8 cellular contexts compared by ENCODE assay signal in the genomic region with DNA sequence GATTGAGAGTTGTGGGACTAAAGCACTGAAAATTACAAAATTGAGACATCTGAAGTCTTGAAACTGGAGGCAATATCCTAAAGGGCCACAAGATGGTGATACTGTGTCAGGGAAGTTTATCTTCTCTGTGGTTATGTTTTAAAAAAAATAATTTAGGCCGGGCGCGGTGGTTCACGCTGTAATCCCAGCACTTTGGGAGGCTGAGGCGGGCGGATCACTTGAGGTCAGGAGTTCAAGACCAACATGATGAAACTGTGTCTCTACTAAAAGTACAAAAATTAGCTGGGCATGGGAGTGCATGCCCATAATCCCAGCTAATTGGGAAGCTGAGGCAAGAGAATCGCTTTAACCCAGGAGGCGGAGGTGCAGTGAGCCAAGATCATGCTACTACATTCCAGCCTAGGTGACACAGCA. TPM values are rescaled to one million over a fixed set of nuclear protein-coding genes. Genes with fewer than 3 reads are reported as not detected.
DNase-seq lines count a peak whose midpoint lies in the region; ATAC-seq, FAIRE-seq and TF ChIP-seq lines count a peak whose summit lies in the region.

No MANE protein-coding gene starts in this region.

- no peak overlapping the region for H3K4me3 ChIP-seq in bronchial epithelial cell (ENCODE audit: low read depth, low read length)

- H3K36me3 ChIP-seq in bronchial epithelial cell (ENCODE audit: control insufficient read depth, insufficient read depth, low read length), result no peaks in the 10 kb centered on the region

- peak overlapping the region; percentile 47 for H3K27ac Mint-ChIP-seq in stimulated activated naive B cell treated with anti-CD40 and anti-IgM and Interleukin-4, amounts not matched to agents 10 μg/mL and 1 μg/mL and 100 μg/mL, for 72 hours

- no peaks in the 10 kb centered on the region for H3K27me3 Mint-ChIP-seq in stimulated activated naive B cell treated with anti-CD40 and anti-IgM and Interleukin-4, amounts not matched to agents 10 μg/mL and 1 μg/mL and 100 μg/mL, for 72 hours

- TF ChIP-seq CTCF in bronchial epithelial cell (IDR thresholded peaks at IDR 0.05; ENCODE audit: insufficient read depth, low read length, severe bottlenecking), result peak; percentile 35

- H3K4me3 Mint-ChIP-seq in stimulated activated naive B cell treated with anti-CD40 and anti-IgM and Interleukin-4, amounts not matched to agents 10 μg/mL and 1 μg/mL and 100 μg/mL, for 72 hours, result peak overlapping the region in 1 of 2 donors; percentile 22

- FAIRE-seq in bronchial epithelial cell (lab: Jason Lieb, UNC), result no peak

- H3K36me3 Mint-ChIP-seq in stimulated activated naive B cell treated with anti-CD40 and anti-IgM and Interleukin-4, amounts not matched to agents 10 μg/mL and 1 μg/mL and 100 μg/mL, for 72 hours, result peaks cover 8 to 17% of the 10 kb centered on the region in 2 donors

- DNase-seq in ELF-1 (ENCODE audit: low read depth, low spot score) (peak; percentile 20), HS-27A (ENCODE audit: low read depth) (peak; percentile 20), RPMI8226 (peak; percentile 55), bronchial epithelial cell (ENCODE audit: low read depth) (peak; percentile 63), kidney tubule cell (ENCODE audit: low spot score) (peak; percentile 64)
- no peak for DNase-seq in stimulated activated naive B cell treated with anti-CD40 and anti-IgM and Interleukin-4, amounts not matched to agents 10 μg/mL and 1 μg/mL and 100 μg/mL, for 72 hours

- peaks cover 2 to 4% of the 10 kb centered on the region in 2 donors for H3K4me1 Mint-ChIP-seq in stimulated activated naive B cell treated with anti-CD40 and anti-IgM and Interleukin-4, amounts not matched to agents 10 μg/mL and 1 μg/mL and 100 μg/mL, for 72 hours

- no peaks in the 10 kb centered on the region for H3K9me3 Mint-ChIP-seq in stimulated activated naive B cell treated with anti-CD40 and anti-IgM and Interleukin-4, amounts not matched to agents 10 μg/mL and 1 μg/mL and 100 μg/mL, for 72 hours

- ATAC-seq in GM21367 (IDR thresholded peaks at IDR 0.05; ENCODE audit: unreplicated experiment), result peak; percentile 70
- peak; percentile 60 to 65 for ATAC-seq in stimulated activated naive B cell treated with anti-CD40 and anti-IgM and Interleukin-4, amounts not matched to agents 10 μg/mL and 1 μg/mL and 100 μg/mL, for 72 hours (replicated peaks)
- no peak for ATAC-seq in GM21526 (IDR thresholded peaks at IDR 0.05; ENCODE audit: low FRiP score, unreplicated experiment)

- no peaks in the 10 kb centered on the region for H3K27me3 ChIP-seq in bronchial epithelial cell (ENCODE audit: control insufficient read depth, insufficient read depth, low read length)

RNA-seq across cellular contexts. Expression of a gene that starts 17.9 kb away (rescaled TPM):
- total RNA-seq in bronchial epithelial cell, result 15.3 and 21.9 TPM in 2 replicates

RNA-seq across cellular contexts. Expression of a gene that starts 55.9 kb away (rescaled TPM):
- 36.6 and 46.3 TPM in 2 replicates for total RNA-seq in bronchial epithelial cell
